In genomic region chr3:165805834-165806561, GRCh38 we compare ENCODE assay signal across 12 cellular contexts.
DNase-seq lines count a peak whose midpoint lies in the region; ATAC-seq and TF ChIP-seq lines count a peak whose summit lies in the region.
"Had no signal": no experiment of that assay in that cellular context is flagged by ENCODE, and none has a peak within 500 bp of the region (broad histone marks: within the 10 kb centered on the region; RNA-seq: fewer than 3 reads in every experiment).

No MANE protein-coding gene starts in this region.

- H3K27ac ChIP-seq in caudate nucleus (ENCODE audit: low read depth, low read length): no peak overlapping the region
- H3K27ac ChIP-seq: neutrophil, SJSA1 had no signal

- no peak for TF ChIP-seq CTCF in GM12864 (IDR thresholded peaks at IDR 0.05; ENCODE audit: low read depth, low read length, missing control alignments)

- DNase-seq in GM12864 (ENCODE audit: low read depth) (peak; percentile 8), glomerular visceral epithelial cell (ENCODE audit: extremely low spot score) (peak; percentile 27), NCI-H1694 (lab: John Stamatoyannopoulos, UW) (no peak), caudate nucleus (lab: John Stamatoyannopoulos, UW) (no peak)
- no peak for DNase-seq in activated T-cell treated with anti-CD3 and anti-CD28 coated beads, Interleukin-2, amount 50 U/mL, for 48 hours
- DNase-seq: activated naive CD4-positive, alpha-beta T cell treated with anti-CD3 and anti-CD28 coated beads, Interleukin-2, amount 50 U/mL, for 16 hours; DMS 273 treated with DMSO at 0.1 percent for 48 hours had no signal

- H3K4me3 ChIP-seq in GM12864 (ENCODE audit: low read depth, low read length): peak overlapping the region; percentile 16; the same call in 1 of the 2 replicates
- H3K4me3 ChIP-seq: SJSA1 had no signal

- ATAC-seq in GM21529 (IDR thresholded peaks at IDR 0.05; ENCODE audit: unreplicated experiment) (peak; percentile 67), HG03460 (IDR thresholded peaks at IDR 0.05; ENCODE audit: unreplicated experiment) (peak; percentile 75), GM21528 (IDR thresholded peaks at IDR 0.05; ENCODE audit: low FRiP score, unreplicated experiment) (no peak)

Comparison
In these comparisons a context has a peak if more than half of its experiments do, and no peak if none do; other contexts are left out.
1. DNase-seq: peak in GM12864 (single experiment) and glomerular visceral epithelial cell (single experiment); none in NCI-H1694 (single experiment), activated T-cell treated with anti-CD3 and anti-CD28 coated beads, Interleukin-2, amount 50 U/mL, for 48 hours (0 of 2) and caudate nucleus (0 of 61).